In the genomic region with DNA sequence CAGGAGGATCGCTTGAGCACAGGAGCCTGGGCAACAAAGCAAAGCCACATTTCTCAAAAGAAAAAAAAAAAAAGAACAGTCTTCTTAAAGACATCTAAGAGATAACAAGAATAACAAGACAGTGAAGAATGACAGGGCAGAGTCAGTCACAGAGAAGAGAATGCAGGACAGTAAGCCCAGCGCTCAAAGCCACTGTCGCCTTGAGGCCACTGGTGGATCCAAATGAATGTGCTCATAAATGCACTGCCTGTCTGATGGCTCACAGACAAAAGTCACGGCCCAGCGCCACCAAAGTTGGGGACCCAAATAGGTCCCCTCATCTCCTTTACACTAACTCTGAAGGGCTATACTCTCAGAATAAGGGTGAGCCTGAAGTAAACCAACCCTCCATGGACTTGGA, we compare ENCODE assay signal across 22 cellular contexts. TPM values are rescaled to one million over a fixed set of nuclear protein-coding genes. Genes with fewer than 3 reads are reported as not detected.
DNase-seq lines count a peak whose midpoint lies in the region; ATAC-seq and TF ChIP-seq lines count a peak whose summit lies in the region.
"Had no signal": no experiment of that assay in that cellular context is flagged by ENCODE, and none has a peak within 500 bp of the region (broad histone marks: within the 10 kb centered on the region; RNA-seq: fewer than 3 reads in every experiment).

No MANE protein-coding gene starts in this region.

- H3K36me3 Mint-ChIP-seq in activated naive CD8-positive, alpha-beta T cell treated with anti-CD3 and anti-CD28 coated beads for 36 hours, result no peaks in the 10 kb centered on the region
- H3K36me3 Mint-ChIP-seq: CD8-positive, alpha-beta T cell had no signal

- H3K27me3 Mint-ChIP-seq in activated naive CD8-positive, alpha-beta T cell treated with anti-CD3 and anti-CD28 coated beads for 36 hours, result no peaks in the 10 kb centered on the region

- H3K4me1 Mint-ChIP-seq in activated naive CD8-positive, alpha-beta T cell treated with anti-CD3 and anti-CD28 coated beads for 36 hours, result peaks cover 7% of the 10 kb centered on the region
- H3K4me1 Mint-ChIP-seq: B cell had no signal

- H3K14ac ChIP-seq in trophoblast cell (ENCODE audit: low read length), result no peak overlapping the region

- no peak overlapping the region for H3K4ac ChIP-seq in trophoblast cell (ENCODE audit: low read depth, low read length)

- H3K27ac Mint-ChIP-seq in activated naive CD8-positive, alpha-beta T cell treated with anti-CD3 and anti-CD28 coated beads for 36 hours, result no peak overlapping the region
- H3K27ac Mint-ChIP-seq: B cell; CD4-positive, alpha-beta T cell; CD8-positive, alpha-beta T cell had no signal

- no peak overlapping the region for H2BK120ac ChIP-seq in trophoblast cell (ENCODE audit: insufficient read depth, low read length, poor library complexity)

- H3K9me3 ChIP-seq in lower lobe of right lung (no peaks in the 10 kb centered on the region), trophoblast cell (ENCODE audit: insufficient read depth, low read depth, low read length) (peaks cover 4% of the 10 kb centered on the region)
- H3K9me3 ChIP-seq: A549, Caco-2 had no signal

- H4K12ac ChIP-seq in trophoblast cell (ENCODE audit: low read depth, low read length), result no peak overlapping the region

- H3K4me1 ChIP-seq in lower lobe of right lung, result peaks cover 7% of the 10 kb centered on the region
- H3K4me1 ChIP-seq in trophoblast cell (ENCODE audit: control insufficient read depth in 1 of 2, insufficient read depth in 2 of 2, low read length in 2 of 2), result no peaks in the 10 kb centered on the region
- H3K4me1 ChIP-seq: Caco-2 had no signal

- no peak overlapping the region for H3K23ac ChIP-seq in trophoblast cell (ENCODE audit: low read length)

- no peak for ATAC-seq in lower lobe of right lung
- no peak for ATAC-seq in sciatic nerve
- ATAC-seq in HG02678 (IDR thresholded peaks at IDR 0.05; ENCODE audit: unreplicated experiment), result no peak
- ATAC-seq: A549; CD8-positive, alpha-beta T cell; GM12878 had no signal

- no CpG with 5 or more reads among the region's 5 CpGs for WGBS in trophoblast cell (ENCODE audit: extremely low coverage, insufficient coverage, insufficient read length)

- no peak overlapping the region for H3K4me3 ChIP-seq in lower lobe of right lung
- no peak overlapping the region for H3K4me3 ChIP-seq in trophoblast cell (ENCODE audit: low read depth, low read length)
- H3K4me3 ChIP-seq: A549; BLaER1 treated with 17β-estradiol and CSF1 and Interleukin-3, amounts not matched to agents 10 nM and 100 nM; GM12878 had no signal

- H3K36me3 ChIP-seq in lower lobe of right lung (no peaks in the 10 kb centered on the region), trophoblast cell (ENCODE audit: control insufficient read depth in 1 of 2, insufficient read depth in 2 of 2, low read length in 2 of 2) (no peaks in the 10 kb centered on the region)
- H3K36me3 ChIP-seq: BLaER1 treated with 17β-estradiol and CSF1 and Interleukin-3, amounts not matched to agents 10 nM and 100 nM had no signal

- no peak overlapping the region for H3K4me3 Mint-ChIP-seq in activated naive CD8-positive, alpha-beta T cell treated with anti-CD3 and anti-CD28 coated beads for 36 hours
- H3K4me3 Mint-ChIP-seq: B cell; CD4-positive, alpha-beta T cell; CD8-positive, alpha-beta T cell had no signal

- intact Hi-C loops in lower lobe of right lung (cut with DNase I), result no loop called here
- intact Hi-C loops in sciatic nerve (cut with DNase I), result no loop called here

- no peak overlapping the region for H3K9ac ChIP-seq in trophoblast cell (ENCODE audit: low read length)
- H3K9ac ChIP-seq: BLaER1 treated with 17β-estradiol and CSF1 and Interleukin-3, amounts not matched to agents 10 nM and 100 nM had no signal

- H3K79me2 ChIP-seq in trophoblast cell (ENCODE audit: control insufficient read depth, insufficient read depth, low read length, poor library complexity), result no peaks in the 10 kb centered on the region

- peak overlapping the region; percentile 58 for H3K27ac ChIP-seq in lower lobe of right lung
- no peak overlapping the region for H3K27ac ChIP-seq in trophoblast cell (ENCODE audit: low read depth, low read length)
- H3K27ac ChIP-seq: 22Rv1; A549; BLaER1 treated with 17β-estradiol and CSF1 and Interleukin-3, amounts not matched to agents 10 nM and 100 nM; C4-2B had no signal

- H3K18ac ChIP-seq in trophoblast cell (ENCODE audit: low read length), result no peak overlapping the region

- H2AK5ac ChIP-seq in trophoblast cell (ENCODE audit: low read length), result no peak overlapping the region

- no peak overlapping the region for H2AFZ ChIP-seq in trophoblast cell (ENCODE audit: insufficient read depth, low read length, poor library complexity)

- H4K91ac ChIP-seq in trophoblast cell (ENCODE audit: low read depth, low read length), result no peak overlapping the region

- no peak overlapping the region for H2BK12ac ChIP-seq in trophoblast cell (ENCODE audit: low read length)

- TF ChIP-seq CTCF in lower lobe of right lung (IDR thresholded peaks at IDR 0.05), result no peak

- H3K27me3 ChIP-seq in lower lobe of right lung (ENCODE audit: low read depth) (no peaks in the 10 kb centered on the region), trophoblast cell (ENCODE audit: insufficient read depth, low read length) (no peaks in the 10 kb centered on the region)
- H3K27me3 ChIP-seq: BLaER1 treated with 17β-estradiol and CSF1 and Interleukin-3, amounts not matched to agents 10 nM and 100 nM had no signal

- DNase-seq in activated effector memory CD4-positive, alpha-beta T cell treated with anti-CD3 and anti-CD28 coated beads, Interleukin-2, amount 50 U/mL, for 16 hours, result peak; percentile 47
- DNase-seq in activated effector memory CD4-positive, alpha-beta T cell treated with Interleukin-2 at 50 U/mL for 16 hours, result no peak
- DNase-seq in lower lobe of right lung (no peak), trophoblast cell (peak; percentile 52 to 85), sciatic nerve (ENCODE audit: low spot score) (peak; percentile 39), hippocampal formation (lab: John Stamatoyannopoulos, UW) (no peak)
- no peak for DNase-seq in activated naive CD8-positive, alpha-beta T cell treated with anti-CD3 and anti-CD28 coated beads for 36 hours
- DNase-seq: AML-193; Caco-2; Calu3; CD4-positive, alpha-beta T cell; CD8-positive, alpha-beta T cell; DND-41; EL; GDM1 had no signal

- H2BK5ac ChIP-seq in trophoblast cell (ENCODE audit: low read depth, low read length, poor library complexity), result no peak overlapping the region

- no peaks in the 10 kb centered on the region for H3K9me3 Mint-ChIP-seq in activated naive CD8-positive, alpha-beta T cell treated with anti-CD3 and anti-CD28 coated beads for 36 hours
- H3K9me3 Mint-ChIP-seq: CD4-positive, alpha-beta T cell; CD8-positive, alpha-beta T cell had no signal

- no peak overlapping the region for H4K8ac ChIP-seq in trophoblast cell (ENCODE audit: low read depth, low read length)

- H3K4me2 ChIP-seq in trophoblast cell (ENCODE audit: low read length), result no peak overlapping the region
- H3K4me2 ChIP-seq: A549; BLaER1 treated with 17β-estradiol and CSF1 and Interleukin-3, amounts not matched to agents 10 nM and 100 nM had no signal

- no peaks in the 10 kb centered on the region for H3K79me1 ChIP-seq in trophoblast cell (ENCODE audit: low read length)

RNA-seq across cellular contexts. Expression of a gene that starts 52.3 kb away (rescaled TPM):
- total RNA-seq in lower lobe of right lung (57.7 TPM), sciatic nerve (17.5 TPM)
- 4.7 and 5.0 TPM in 2 replicates for polyA plus RNA-seq in trophoblast cell (2013)
- total RNA-seq in activated naive CD8-positive, alpha-beta T cell treated with anti-CD3 and anti-CD28 coated beads for 36 hours, result 1 to 10 TPM; 5.7 to 6.4 TPM

Comparison
In these comparisons a context has a peak if more than half of its experiments do, and no peak if none do; other contexts are left out.
1. DNase-seq: peak in activated effector memory CD4-positive, alpha-beta T cell treated with anti-CD3 and anti-CD28 coated beads, Interleukin-2, amount 50 U/mL, for 16 hours (single experiment), trophoblast cell (2 of 2) and sciatic nerve (single experiment); none in activated effector memory CD4-positive, alpha-beta T cell treated with Interleukin-2 at 50 U/mL for 16 hours (single experiment), lower lobe of right lung (single experiment), activated naive CD8-positive, alpha-beta T cell treated with anti-CD3 and anti-CD28 coated beads for 36 hours (single experiment) and hippocampal formation (0 of 2).